9 cellular contexts compared by ENCODE assay signal in the genomic region with DNA sequence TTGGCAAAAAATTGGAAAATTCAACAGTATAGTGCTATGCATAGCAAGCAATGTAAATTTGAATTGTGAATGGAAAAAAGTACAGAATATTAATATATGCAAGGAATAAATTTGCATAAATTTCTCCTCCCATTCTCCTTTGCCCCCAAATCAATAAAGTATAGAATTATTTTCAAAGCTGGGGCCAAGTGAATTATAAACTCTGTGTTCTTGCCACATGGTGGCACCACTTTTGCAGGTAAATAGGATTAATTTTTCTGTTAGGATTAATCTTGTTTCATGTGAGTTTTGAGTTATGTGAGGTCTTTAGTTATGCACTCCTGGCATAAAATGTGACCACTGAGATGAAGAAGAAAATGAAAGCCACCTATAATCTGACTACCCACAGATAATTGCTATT. TPM values are rescaled to one million over a fixed set of nuclear protein-coding genes. Genes with fewer than 3 reads are reported as not detected.
DNase-seq lines count a peak whose midpoint lies in the region; ATAC-seq and TF ChIP-seq lines count a peak whose summit lies in the region.
"Had no signal": no experiment of that assay in that cellular context is flagged by ENCODE, and none has a peak within 500 bp of the region (broad histone marks: within the 10 kb centered on the region; RNA-seq: fewer than 3 reads in every experiment).

No MANE protein-coding gene starts in this region.

- H3K4me1 ChIP-seq in right lobe of liver: no peaks in the 10 kb centered on the region

- H3K27ac ChIP-seq in right lobe of liver: no peak overlapping the region

- DNase-seq in D341Med (ENCODE audit: low spot score): peak; percentile 35
- no peak for DNase-seq in HFF-Myc (ENCODE audit: extremely low read depth, low read depth)
- DNase-seq in amniotic epithelial cell (ENCODE audit: low read depth): peak; percentile 19
- no peak for DNase-seq in right lobe of liver
- DNase-seq in NCI-H2107 (lab: John Stamatoyannopoulos, UW): no peak
- DNase-seq: aorta had no signal

- no peak for TF ChIP-seq POLR2A in right lobe of liver (IDR thresholded peaks at IDR 0.05)

- ATAC-seq in right lobe of liver (no peak), HG02678 (IDR thresholded peaks at IDR 0.05; ENCODE audit: unreplicated experiment) (no peak), GM19023 (IDR thresholded peaks at IDR 0.05; ENCODE audit: unreplicated experiment) (no peak), HG03139 (IDR thresholded peaks at IDR 0.05; ENCODE audit: unreplicated experiment) (no peak)

- intact Hi-C loops in right lobe of liver (cut with DNase I): no loop called here

- TF ChIP-seq CTCF in HFF-Myc (IDR thresholded peaks at IDR 0.05; ENCODE audit: low read depth, low read length, missing control alignments) (peak; percentile 12), right lobe of liver (IDR thresholded peaks at IDR 0.05) (peak; percentile 13 to 31 (median 26))

- no peaks in the 10 kb centered on the region for H3K9me3 ChIP-seq in right lobe of liver

- no peak overlapping the region for H3K4me3 ChIP-seq in HFF-Myc (replicated peaks; ENCODE audit: low read depth, low read length)
- no peak overlapping the region for H3K4me3 ChIP-seq in right lobe of liver

- H3K36me3 ChIP-seq in right lobe of liver: peaks cover 0 to 32% (median 5%) of the 10 kb centered on the region in 4 donors

- no peaks in the 10 kb centered on the region for H3K27me3 ChIP-seq in right lobe of liver

RNA-seq across cellular contexts. Expression of a gene that starts 19.9 kb away (rescaled TPM):
- total RNA-seq in right lobe of liver: 10 to 100 TPM; 11.1 to 18.9 (median 14.7) TPM

RNA-seq across cellular contexts. Expression of a gene that starts 44.3 kb away (rescaled TPM):
- 1 to 10 TPM; 5.4 to 8.1 (median 6.0) TPM for total RNA-seq in right lobe of liver

RNA-seq across cellular contexts. Expression of a gene that starts 59.6 kb away (rescaled TPM):
- 10 to 100 TPM in 4 of 6 experiments, 1 to 10 TPM in 2; 6.0 to 18.9 (median 11.8) TPM for total RNA-seq in right lobe of liver

Comparison
In these comparisons a context has a peak if more than half of its experiments do, and no peak if none do; other contexts are left out.
1. DNase-seq: peak in D341Med (single experiment) and amniotic epithelial cell (single experiment); none in HFF-Myc (single experiment), right lobe of liver (0 of 3) and NCI-H2107 (single experiment).